In genomic region chr2:229431331-229431954, GRCh38 we compare ENCODE assay signal across 8 cellular contexts.
DNase-seq lines count a peak whose midpoint lies in the region; ATAC-seq and TF ChIP-seq lines count a peak whose summit lies in the region.

No MANE protein-coding gene starts in this region.

- no peak overlapping the region for H3K9ac ChIP-seq in H9 (ENCODE audit: extremely low read depth, insufficient read length, low read length)

- H3K36me3 ChIP-seq in gastrocnemius medialis, result no peaks in the 10 kb centered on the region
- no peaks in the 10 kb centered on the region for H3K36me3 ChIP-seq in MG63

- intact Hi-C loops in gastrocnemius medialis (cut with DNase I; ENCODE audit: low total_unique reads), result loop anchor here (1.0 kb wide), 1 partner anchor 156 kb away; no protein-coding TSS in a partner anchor

- no peak for TF ChIP-seq POLR2A in gastrocnemius medialis (IDR thresholded peaks at IDR 0.05)

- no peak overlapping the region for H3K4me3 Mint-ChIP-seq in H9
- no peak overlapping the region for H3K4me3 Mint-ChIP-seq in activated CD8-positive, alpha-beta memory T cell treated with anti-CD3 and anti-CD28 coated beads, Interleukin-2, amount 10 ng/mL, durations not matched to agents 7 days and 5 days

- H3K14ac ChIP-seq in H9 (ENCODE audit: insufficient read depth, low read length), result no peak overlapping the region

- WGBS in H9 (ENCODE audit: extremely low coverage, insufficient read length, low lambda C conversion rate), result no CpG with 5 or more reads among the region's 2 CpGs

- H3K36me3 Mint-ChIP-seq in H9 (ENCODE audit: insufficient read depth in 1 of 3, low read depth in 3 of 3), result no peaks in the 10 kb centered on the region
- H3K36me3 Mint-ChIP-seq in activated CD8-positive, alpha-beta memory T cell treated with anti-CD3 and anti-CD28 coated beads, Interleukin-2, amount 10 ng/mL, durations not matched to agents 7 days and 5 days, result no peaks in the 10 kb centered on the region

- no peak overlapping the region for H3K27ac Mint-ChIP-seq in H9
- no peak overlapping the region for H3K27ac Mint-ChIP-seq in activated CD8-positive, alpha-beta memory T cell treated with anti-CD3 and anti-CD28 coated beads, Interleukin-2, amount 10 ng/mL, durations not matched to agents 7 days and 5 days

- no peaks in the 10 kb centered on the region for H3K4me1 ChIP-seq in H9 (ENCODE audit: insufficient read depth, low read length)
- H3K4me1 ChIP-seq in gastrocnemius medialis, result no peaks in the 10 kb centered on the region

- H2AK5ac ChIP-seq in H9 (ENCODE audit: insufficient read length, low read length), result no peak overlapping the region

- H2BK20ac ChIP-seq in H9 (ENCODE audit: low read depth, low read length, poor library complexity, severe bottlenecking), result no peak overlapping the region

- H3K79me1 ChIP-seq in H9 (ENCODE audit: insufficient read depth, low read depth, low read length, poor library complexity, severe bottlenecking), result no peaks in the 10 kb centered on the region

- H3T11ph ChIP-seq in H9 (ENCODE audit: low read length), result no peak overlapping the region

- H4K20me1 ChIP-seq in H9 (ENCODE audit: control insufficient read depth, insufficient read depth, insufficient read length), result no peaks in the 10 kb centered on the region

- H3K9me3 Mint-ChIP-seq in H9, result no peaks in the 10 kb centered on the region; a peak in 2 of 5 replicates
- H3K9me3 Mint-ChIP-seq in activated CD8-positive, alpha-beta memory T cell treated with anti-CD3 and anti-CD28 coated beads, Interleukin-2, amount 10 ng/mL, durations not matched to agents 7 days and 5 days (ENCODE audit: low read depth), result no peaks in the 10 kb centered on the region

- H3K4me2 ChIP-seq in H9 (ENCODE audit: insufficient read depth, insufficient read length, low read length), result no peak overlapping the region

- no peak overlapping the region for H2BK12ac ChIP-seq in H9 (ENCODE audit: insufficient read length, low read depth, low read length)

- no peaks in the 10 kb centered on the region for H3K79me2 ChIP-seq in H9 (ENCODE audit: insufficient read depth, low read length)

- no peak overlapping the region for H4K91ac ChIP-seq in H9 (ENCODE audit: insufficient read length, low read depth, low read length)

- no peak overlapping the region for H3K4me3 ChIP-seq in fibroblast of the aortic adventitia (ENCODE audit: low read depth, low read length)
- H3K4me3 ChIP-seq in gastrocnemius medialis, result no peak overlapping the region
- H3K4me3 ChIP-seq in MG63, result no peak overlapping the region

- CTCF ChIA-PET in activated CD8-positive, alpha-beta memory T cell treated with anti-CD3 and anti-CD28 coated beads, Interleukin-2, amount 10 ng/mL, durations not matched to agents 7 days and 5 days (lab: Charles Lee), result interaction anchor here (1.1 kb wide), 1 partner anchor 285 kb away, joined by 3 read pairs; no protein-coding TSS in a partner anchor

- in situ Hi-C loops in gastrocnemius medialis (cut with MboI; ENCODE audit: low sequenced_read_pairs in 4 of 4), result loop anchor here (5.0 to 10.0 kb wide), 2 partner anchors 153 to 156 kb away; no protein-coding TSS in a partner anchor

- H2BK5ac ChIP-seq in H9 (ENCODE audit: insufficient read length, low read length), result no peak overlapping the region

- H2AFZ ChIP-seq in H9 (ENCODE audit: low read length), result no peak overlapping the region

- no peaks in the 10 kb centered on the region for H3K9me3 ChIP-seq in H9 (ENCODE audit: control insufficient read depth, low read depth, low read length)
- H3K9me3 ChIP-seq in gastrocnemius medialis, result no peaks in the 10 kb centered on the region
- peaks cover 4% of the 10 kb centered on the region; the same call in 1 of the 2 replicates for H3K9me3 ChIP-seq in MG63

- H3K18ac ChIP-seq in H9 (ENCODE audit: insufficient read length, low read depth, low read length), result no peak overlapping the region

- H3K27ac ChIP-seq in H9 (ENCODE audit: insufficient read length, low read depth, low read length) (no peak overlapping the region), gastrocnemius medialis (peak overlapping the region in 1 of 4 donors; percentile 22)

- H3K56ac ChIP-seq in H9 (ENCODE audit: insufficient read length, low read depth, low read length), result no peak overlapping the region

- ATAC-seq in gastrocnemius medialis, result peak; percentile 61 to 73
- ATAC-seq in activated CD8-positive, alpha-beta memory T cell treated with anti-CD3 and anti-CD28 coated beads, Interleukin-2, amount 10 ng/mL, durations not matched to agents 7 days and 5 days, result no peak
- ATAC-seq in GM21526 (IDR thresholded peaks at IDR 0.05; ENCODE audit: low FRiP score, unreplicated experiment), result no peak

- no peaks in the 10 kb centered on the region for H3K4me1 Mint-ChIP-seq in H9
- H3K4me1 Mint-ChIP-seq in activated CD8-positive, alpha-beta memory T cell treated with anti-CD3 and anti-CD28 coated beads, Interleukin-2, amount 10 ng/mL, durations not matched to agents 7 days and 5 days, result no peaks in the 10 kb centered on the region

- H4K5ac ChIP-seq in H9 (ENCODE audit: insufficient read length, low read depth, low read length), result no peak overlapping the region

- DNase-seq in AG08395 (ENCODE audit: low spot score) (peak; percentile 41), H9 (no peak), RPMI8226 (peak; percentile 24), fibroblast of the aortic adventitia (ENCODE audit: low read depth) (peak; percentile 86), gastrocnemius medialis (no peak), MG63 (no peak)
- DNase-seq in activated CD8-positive, alpha-beta memory T cell treated with anti-CD3 and anti-CD28 coated beads, Interleukin-2, amount 10 ng/mL, durations not matched to agents 7 days and 5 days, result no peak

- H3K4ac ChIP-seq in H9 (ENCODE audit: low read depth, low read length), result no peak overlapping the region

- no peak overlapping the region for H2BK15ac ChIP-seq in H9 (ENCODE audit: low read depth, low read length)

- H3K23me2 ChIP-seq in H9 (ENCODE audit: insufficient read length, low read depth, low read length, poor library complexity, severe bottlenecking), result no peaks in the 10 kb centered on the region

- H3K27me3 Mint-ChIP-seq in H9 (ENCODE audit: low read depth), result no peaks in the 10 kb centered on the region
- no peaks in the 10 kb centered on the region for H3K27me3 Mint-ChIP-seq in activated CD8-positive, alpha-beta memory T cell treated with anti-CD3 and anti-CD28 coated beads, Interleukin-2, amount 10 ng/mL, durations not matched to agents 7 days and 5 days

- H2BK120ac ChIP-seq in H9 (ENCODE audit: low read depth, low read length, poor library complexity, severe bottlenecking), result no peak overlapping the region

- no peaks in the 10 kb centered on the region for H3K27me3 ChIP-seq in H9 (ENCODE audit: insufficient read depth, low read length)
- no peaks in the 10 kb centered on the region for H3K27me3 ChIP-seq in gastrocnemius medialis
- H3K27me3 ChIP-seq in MG63, result no peaks in the 10 kb centered on the region

- H4K8ac ChIP-seq in H9 (replicated peaks; ENCODE audit: insufficient read length, low read depth, low read length), result no peak overlapping the region

- H3K23ac ChIP-seq in H9 (ENCODE audit: insufficient read length, low read depth, low read length), result no peak overlapping the region

- TF ChIP-seq CTCF in H9 (conservative IDR thresholded peaks at IDR 0.05), result peak; percentile 68
- peak; percentile 56 for TF ChIP-seq CTCF in fibroblast of the aortic adventitia (IDR thresholded peaks at IDR 0.05; ENCODE audit: insufficient read depth, low read length)
- peak in 4 of 5 experiments; percentile 24 to 34 (median 30) for TF ChIP-seq CTCF in gastrocnemius medialis (IDR thresholded peaks at IDR 0.05 in 4 of 5, conservative IDR thresholded peaks at IDR 0.05 in 1 of 5)

Comparison
In these comparisons a context has a peak if more than half of its experiments do, and no peak if none do; other contexts are left out.
1. DNase-seq: peak in AG08395 (single experiment), RPMI8226 (single experiment) and fibroblast of the aortic adventitia (single experiment); none in H9 (single experiment), gastrocnemius medialis (0 of 2), MG63 (single experiment) and activated CD8-positive, alpha-beta memory T cell treated with anti-CD3 and anti-CD28 coated beads, Interleukin-2, amount 10 ng/mL, durations not matched to agents 7 days and 5 days (single experiment).
2. ATAC-seq: peak in gastrocnemius medialis (2 of 2); none in activated CD8-positive, alpha-beta memory T cell treated with anti-CD3 and anti-CD28 coated beads, Interleukin-2, amount 10 ng/mL, durations not matched to agents 7 days and 5 days (single experiment) and GM21526 (single experiment).
3. Peak in every context shown above with its lines, with median percentiles within 50 percentile points of each other: CTCF ChIP-seq.